In genomic region chr7:138524259-138524658, GRCh38 we compare ENCODE assay signal across 28 cellular contexts.
"Had no signal": no experiment of that assay in that cellular context is flagged by ENCODE, and none has a peak within 500 bp of the region (broad histone marks: within the 10 kb centered on the region; RNA-seq: fewer than 3 reads in every experiment).

No MANE protein-coding gene starts in this region.

- H3K4me1 Mint-ChIP-seq: memory B cell; naive B cell; neural crest cell; stimulated activated memory B cell treated with anti-CD40 and anti-IgM and Interleukin-4, amounts not matched to agents 10 μg/mL and 1 μg/mL and 100 μg/mL, for 72 hours had no signal

- ATAC-seq: heart right ventricle; mucosa of descending colon; natural killer cell treated with Interleukin-12 subunit alpha and Interleukin-12 subunit beta and Interleukin-15 and Interleukin-18, amount 100 ng/mL, for 72 hours; stimulated activated memory B cell treated with anti-CD40 and anti-IgM and Interleukin-4, amounts not matched to agents 10 μg/mL and 1 μg/mL and 100 μg/mL, for 72 hours had no signal

- DNase-seq: central memory CD4-positive, alpha-beta T cell; colonic mucosa; effector memory CD4-positive, alpha-beta T cell; erythroblast; esophagus squamous epithelium; foreskin melanocyte; glutamatergic neuron; heart right ventricle; hippocampal formation; islet precursor cell; mucosa of descending colon; naive B cell; sigmoid colon; spleen; stimulated activated CD4-positive, alpha-beta T cell treated with anti-CD3 and anti-CD28 coated beads, Interleukin-4, amount 100 ng/mL, for 4 hours; trophoblast cell had no signal

- H3K4me1 ChIP-seq: colonic mucosa, esophagus squamous epithelium, parathyroid adenoma, prostate gland, right atrium auricular region, sigmoid colon, spleen, suprapubic skin had no signal

- H3K4me3 ChIP-seq: colonic mucosa, esophagus squamous epithelium, heart right ventricle, lung, mucosa of descending colon, prostate gland, right atrium auricular region, sigmoid colon, spleen, suprapubic skin had no signal

- H3K27ac ChIP-seq: colonic mucosa, esophagus squamous epithelium, heart right ventricle, neutrophil, parathyroid adenoma, prostate gland, right atrium auricular region, sigmoid colon, spleen, suprapubic skin had no signal

- H3K27me3 Mint-ChIP-seq: dendritic cell treated with granulocyte-macrophage colony-stimulating factor and Interleukin-4, amounts not matched to agents 40 ng/mL and 50 ng/mL, for 4 days; memory B cell; naive B cell; natural killer cell treated with Interleukin-12 subunit alpha and Interleukin-12 subunit beta and Interleukin-15 and Interleukin-18, amount 100 ng/mL, for 72 hours; stimulated activated memory B cell treated with anti-CD40 and anti-IgM and Interleukin-4, amounts not matched to agents 10 μg/mL and 1 μg/mL and 100 μg/mL, for 72 hours; stimulated activated naive CD8-positive, alpha-beta T cell treated with anti-CD3 and anti-CD28 coated beads, Interleukin-15, Interleukin-2, amounts not matched to agents 100 ng/mL and 50 ng/mL, for 24 hours had no signal

- H3K4me3 Mint-ChIP-seq: dendritic cell treated with granulocyte-macrophage colony-stimulating factor and Interleukin-4, amounts not matched to agents 40 ng/mL and 50 ng/mL, for 4 days; memory B cell; naive B cell; natural killer cell treated with Interleukin-12 subunit alpha and Interleukin-12 subunit beta and Interleukin-15 and Interleukin-18, amount 100 ng/mL, for 72 hours; neural crest cell; stimulated activated memory B cell treated with anti-CD40 and anti-IgM and Interleukin-4, amounts not matched to agents 10 μg/mL and 1 μg/mL and 100 μg/mL, for 72 hours; stimulated activated naive CD8-positive, alpha-beta T cell treated with anti-CD3 and anti-CD28 coated beads, Interleukin-15, Interleukin-2, amounts not matched to agents 100 ng/mL and 50 ng/mL, for 24 hours had no signal

- H3K36me3 ChIP-seq: colonic mucosa, prostate gland had no signal

- H3K79me2 ChIP-seq: parathyroid adenoma had no signal

- H3K27ac Mint-ChIP-seq: dendritic cell treated with granulocyte-macrophage colony-stimulating factor and Interleukin-4, amounts not matched to agents 40 ng/mL and 50 ng/mL, for 4 days; memory B cell; naive B cell; natural killer cell treated with Interleukin-12 subunit alpha and Interleukin-12 subunit beta and Interleukin-15 and Interleukin-18, amount 100 ng/mL, for 72 hours; stimulated activated memory B cell treated with anti-CD40 and anti-IgM and Interleukin-4, amounts not matched to agents 10 μg/mL and 1 μg/mL and 100 μg/mL, for 72 hours; stimulated activated naive CD8-positive, alpha-beta T cell treated with anti-CD3 and anti-CD28 coated beads, Interleukin-15, Interleukin-2, amounts not matched to agents 100 ng/mL and 50 ng/mL, for 24 hours had no signal

- H3K27me3 ChIP-seq: colonic mucosa, esophagus squamous epithelium, heart right ventricle, neutrophil, right atrium auricular region, sigmoid colon, spleen, suprapubic skin had no signal

- H3K9ac ChIP-seq: parathyroid adenoma had no signal

- H2AFZ ChIP-seq: parathyroid adenoma had no signal
